22 cellular contexts compared by ENCODE assay signal in genomic region chrX:112935029-112935428, GRCh38.
DNase-seq lines count a peak whose midpoint lies in the region; ATAC-seq and TF ChIP-seq lines count a peak whose summit lies in the region.
"Had no signal": no experiment of that assay in that cellular context is flagged by ENCODE, and none has a peak within 500 bp of the region (broad histone marks: within the 10 kb centered on the region; RNA-seq: fewer than 3 reads in every experiment).

No MANE protein-coding gene starts in this region.

- no peaks in the 10 kb centered on the region for H3K36me3 ChIP-seq in MM.1S (replicated peaks; ENCODE audit: insufficient read depth, low read length)

- intact Hi-C loops in activated naive CD4-positive, alpha-beta T cell treated with anti-CD3 and anti-CD28 coated beads for 36 hours (cut with micrococcal nuclease), result loop anchor here (10.0 kb wide), 1 partner anchor 170 kb away; no protein-coding TSS in a partner anchor

- H3K9ac ChIP-seq in MM.1S (ENCODE audit: low read length), result no peak overlapping the region

- CTCF ChIA-PET in activated naive CD4-positive, alpha-beta T cell treated with anti-CD3 and anti-CD28 coated beads for 36 hours (lab: Charles Lee), result no interaction called here

- no peak for TF ChIP-seq CTCF in MM.1S (IDR thresholded peaks at IDR 0.05; ENCODE audit: low read length)
- TF ChIP-seq CTCF in chondrocyte (IDR thresholded peaks at IDR 0.05), result no peak

- H3K4me1 ChIP-seq in MM.1S (ENCODE audit: low read length), result no peaks in the 10 kb centered on the region

- H4K20me1 ChIP-seq in MM.1S (ENCODE audit: insufficient read depth, low read length), result no peaks in the 10 kb centered on the region

- H3F3A ChIP-seq in MM.1S (ENCODE audit: insufficient read depth, low read length), result no peaks in the 10 kb centered on the region

- no peaks in the 10 kb centered on the region for H3K36me3 Mint-ChIP-seq in activated naive CD4-positive, alpha-beta T cell treated with anti-CD3 and anti-CD28 coated beads for 36 hours (ENCODE audit: low read depth)
- H3K36me3 Mint-ChIP-seq in chondrocyte (ENCODE audit: low read depth), result no peaks in the 10 kb centered on the region
- H3K36me3 Mint-ChIP-seq: CD4-positive, alpha-beta memory T cell had no signal

- no peak overlapping the region for H3K4me3 ChIP-seq in MM.1S (ENCODE audit: low read length)
- H3K4me3 ChIP-seq: SK-N-MC had no signal

- no peak overlapping the region for H3K27ac Mint-ChIP-seq in activated naive CD4-positive, alpha-beta T cell treated with anti-CD3 and anti-CD28 coated beads for 36 hours
- no peak overlapping the region for H3K27ac Mint-ChIP-seq in chondrocyte (ENCODE audit: unreplicated experiment)
- H3K27ac Mint-ChIP-seq: CD4-positive, alpha-beta memory T cell; T-helper 1 cell treated with Interleukin-12 subunit alpha and Interleukin-12 subunit beta and Interleukin-4 antibody, amounts not matched to agents 30 μg/mL and 1 μg/mL, for 36 hours had no signal

- peaks cover 4% of the 10 kb centered on the region for H3K27me3 Mint-ChIP-seq in activated naive CD4-positive, alpha-beta T cell treated with anti-CD3 and anti-CD28 coated beads for 36 hours (ENCODE audit: low read depth)
- peaks cover 14% of the 10 kb centered on the region for H3K27me3 Mint-ChIP-seq in chondrocyte (ENCODE audit: low read depth)
- H3K27me3 Mint-ChIP-seq: CD4-positive, alpha-beta memory T cell had no signal

- H3K9me2 ChIP-seq in MM.1S (replicated peaks; ENCODE audit: insufficient read depth, low read length), result no peaks in the 10 kb centered on the region

- no peaks in the 10 kb centered on the region for H3K4me1 Mint-ChIP-seq in activated naive CD4-positive, alpha-beta T cell treated with anti-CD3 and anti-CD28 coated beads for 36 hours (ENCODE audit: low read depth)
- H3K4me1 Mint-ChIP-seq in chondrocyte (ENCODE audit: low read depth), result peaks cover 5% of the 10 kb centered on the region
- H3K4me1 Mint-ChIP-seq: CD4-positive, alpha-beta memory T cell had no signal

- H3K27me3 ChIP-seq in MM.1S (replicated peaks; ENCODE audit: insufficient read depth, low read length), result no peaks in the 10 kb centered on the region

- peak; percentile 66 for ATAC-seq in GM18858 (IDR thresholded peaks at IDR 0.05; ENCODE audit: unreplicated experiment)
- ATAC-seq in HG02852 (IDR thresholded peaks at IDR 0.05; ENCODE audit: unreplicated experiment), result peak; percentile 69
- ATAC-seq: HCT116, HepG2 had no signal

- H3K9me3 ChIP-seq in MM.1S (replicated peaks; ENCODE audit: insufficient read depth, low read length), result no peaks in the 10 kb centered on the region

- no peaks in the 10 kb centered on the region for H3K9me3 Mint-ChIP-seq in activated naive CD4-positive, alpha-beta T cell treated with anti-CD3 and anti-CD28 coated beads for 36 hours
- peaks cover 5% of the 10 kb centered on the region for H3K9me3 Mint-ChIP-seq in chondrocyte (ENCODE audit: low read depth)
- H3K9me3 Mint-ChIP-seq: CD4-positive, alpha-beta memory T cell; T-helper 1 cell treated with Interleukin-12 subunit alpha and Interleukin-12 subunit beta and Interleukin-4 antibody, amounts not matched to agents 30 μg/mL and 1 μg/mL, for 36 hours had no signal

- H3K4me3 Mint-ChIP-seq in activated naive CD4-positive, alpha-beta T cell treated with anti-CD3 and anti-CD28 coated beads for 36 hours, result no peak overlapping the region
- no peak overlapping the region for H3K4me3 Mint-ChIP-seq in chondrocyte (ENCODE audit: unreplicated experiment)
- H3K4me3 Mint-ChIP-seq: CD4-positive, alpha-beta memory T cell; T-helper 1 cell treated with Interleukin-12 subunit alpha and Interleukin-12 subunit beta and Interleukin-4 antibody, amounts not matched to agents 30 μg/mL and 1 μg/mL, for 36 hours had no signal

- no peak overlapping the region for H2AFZ ChIP-seq in MM.1S (ENCODE audit: low read length)

- no peak overlapping the region for H3K27ac ChIP-seq in MM.1S (ENCODE audit: low read length)
- H3K27ac ChIP-seq: SK-N-MC had no signal

- no peak overlapping the region for H3K4me2 ChIP-seq in MM.1S (ENCODE audit: low read depth, low read length)

- DNase-seq in MM.1S, result peak; percentile 10
- no peak for DNase-seq in activated CD4-positive, alpha-beta T cell treated with anti-CD3 and anti-CD28 coated beads for 48 hours
- DNase-seq in activated naive CD4-positive, alpha-beta T cell treated with Interleukin-2 at 50 U/mL for 16 hours, result no peak
- DNase-seq in activated naive CD4-positive, alpha-beta T cell treated with anti-CD3 and anti-CD28 coated beads for 36 hours, result no peak
- DNase-seq in chondrocyte (ENCODE audit: low spot score), result no peak
- DNase-seq: C1 segment of cervical spinal cord; CD4-positive, alpha-beta memory T cell; COR-L47; DMS53; Karpas-422; NCI-H1092 treated with DMSO at 0.1 percent for 48 hours; NCI-H1436; NCI-H187 treated with DMSO at 0.1 percent for 48 hours; NCI-H2107; NCI-H748 treated with DMSO at 0.1 percent for 48 hours; SIG-M5 had no signal

- no peaks in the 10 kb centered on the region for H3K79me2 ChIP-seq in MM.1S (ENCODE audit: low read length)
